Comparison of ENCODE assay signal across 1 cellular context in genomic region chr14:91367173-91368171, GRCh38.
TF ChIP-seq lines count a peak whose summit lies in the region.

No MANE protein-coding gene starts in this region.

TF ChIP-seq in HCT116, 20 proteins besides CTCF, POLR2A, EP300 and RAD21 (continued from another document):
- TF ChIP-seq CEBPB (IDR thresholded peaks at IDR 0.05; ENCODE audit: low read depth): no peak
- no peak for TF ChIP-seq ELF1 (IDR thresholded peaks at IDR 0.05; ENCODE audit: borderline replicate concordance, low read depth)
- TF ChIP-seq TCF7L2 (IDR thresholded peaks at IDR 0.05; ENCODE audit: borderline replicate concordance, extremely low read depth, insufficient read depth, insufficient read length): no peak
